Comparison of ENCODE assay signal across 31 cellular contexts in the genomic region with DNA sequence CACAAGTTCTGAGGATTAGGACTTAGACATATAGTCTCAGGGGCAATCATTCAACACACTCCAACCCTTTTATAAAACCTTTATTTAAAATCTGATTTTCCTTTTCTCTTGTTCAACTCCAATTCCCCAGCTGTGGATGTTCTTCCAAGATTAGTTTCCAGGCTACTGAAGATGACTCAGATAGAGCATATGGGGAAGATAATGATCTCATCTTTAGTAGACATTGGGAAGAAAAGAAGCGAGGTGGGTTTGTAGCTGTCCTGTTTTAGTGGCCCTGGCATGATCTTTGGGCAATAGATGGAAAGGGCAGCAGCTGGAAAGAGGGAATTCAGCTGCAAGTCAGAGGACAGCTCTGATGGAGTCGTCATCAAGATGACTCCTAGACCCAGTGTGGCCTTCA.
A peak's percentile ranks its signal among the peaks of the same experiment; 100 is the strongest.
DNase-seq lines count a peak whose midpoint lies in the region; ATAC-seq and TF ChIP-seq lines count a peak whose summit lies in the region.
"Had no signal": no experiment of that assay in that cellular context is flagged by ENCODE, and none has a peak within 500 bp of the region (broad histone marks: within the 10 kb centered on the region; RNA-seq: fewer than 3 reads in every experiment).

No MANE protein-coding gene starts in this region.

- H2AFZ ChIP-seq in mammary epithelial cell (ENCODE audit: low read depth, low read length) = no peak overlapping the region

- no peaks in the 10 kb centered on the region for H3K79me2 ChIP-seq in mammary epithelial cell (ENCODE audit: insufficient read depth, low read length)

- H3K9me3 ChIP-seq in mammary epithelial cell (replicated peaks; ENCODE audit: insufficient read depth, low read length) = no peaks in the 10 kb centered on the region
- peaks cover 4% of the 10 kb centered on the region for H3K9me3 ChIP-seq in aorta (ENCODE audit: control insufficient read depth, low read length)
- H3K9me3 ChIP-seq: esophagus squamous epithelium, uterus had no signal

- no peak for ATAC-seq in activated T-cell treated with anti-CD3 and anti-CD28 coated beads, Interleukin-2, amount 50 U/mL, for 4 hours
- ATAC-seq in aorta (ENCODE audit: low FRiP score) = no peak
- ATAC-seq: CD8-positive, alpha-beta T cell; left lung; T-helper 17 cell had no signal

- no peak overlapping the region for H3K4me2 ChIP-seq in mammary epithelial cell (ENCODE audit: insufficient read depth, low read depth, low read length)

- no peaks in the 10 kb centered on the region for H4K20me1 ChIP-seq in mammary epithelial cell (ENCODE audit: insufficient read depth, low read length)

- H3K36me3 ChIP-seq in mammary epithelial cell (ENCODE audit: insufficient read depth, low read length) = no peaks in the 10 kb centered on the region
- no peaks in the 10 kb centered on the region for H3K36me3 ChIP-seq in aorta (ENCODE audit: control insufficient read depth in 1 of 2, insufficient read depth in 2 of 2, low read length in 1 of 2)
- H3K36me3 ChIP-seq: esophagus squamous epithelium, left lung, thoracic aorta, uterus had no signal

- H3K9me3 Mint-ChIP-seq in MCF 10A (ENCODE audit: unreplicated experiment) = no peaks in the 10 kb centered on the region
- no peaks in the 10 kb centered on the region for H3K9me3 Mint-ChIP-seq in activated T-cell treated with anti-CD3 and anti-CD28 coated beads, Interleukin-2, amount 50 U/mL, for 4 hours
- H3K9me3 Mint-ChIP-seq: activated CD4-positive, alpha-beta memory T cell treated with anti-CD3 and anti-CD28 coated beads, Interleukin-2, amount 10 ng/mL, durations not matched to agents 7 days and 5 days; activated T-helper 2 cell treated with anti-CD3 and anti-CD28 coated beads, Interferon-gamma antibody, Interleukin-2, Interleukin-4, amounts not matched to agents 10 μg/mL and 5 μg/mL and 100 μg/mL, durations not matched to agents 14 hours and 24 hours and 36 hours; CD8-positive, alpha-beta T cell had no signal

- H3K4me3 Mint-ChIP-seq in MCF 10A (ENCODE audit: unreplicated experiment) = no peak overlapping the region
- H3K4me3 Mint-ChIP-seq in activated T-cell treated with anti-CD3 and anti-CD28 coated beads, Interleukin-2, amount 50 U/mL, for 4 hours = no peak overlapping the region
- H3K4me3 Mint-ChIP-seq: activated CD4-positive, alpha-beta memory T cell treated with anti-CD3 and anti-CD28 coated beads, Interleukin-2, amount 10 ng/mL, durations not matched to agents 7 days and 5 days; activated naive CD8-positive, alpha-beta T cell; B cell; CD8-positive, alpha-beta T cell; endodermal cell; IgD-negative memory B cell; T-helper 17 cell had no signal

- no peak overlapping the region for H3K27ac ChIP-seq in mammary epithelial cell (ENCODE audit: insufficient read depth, low read depth, low read length)
- H3K27ac ChIP-seq in aorta (ENCODE audit: low read depth in 1 of 2, low read length in 2 of 2) = no peak overlapping the region
- H3K27ac ChIP-seq: esophagus squamous epithelium, left lung, thoracic aorta, uterus had no signal

- dilution Hi-C loops in mammary epithelial cell (cut with HindIII; ENCODE audit: low sequenced_read_pairs) = no loop called here

- DNase-seq in mammary epithelial cell (peak; percentile 14), MCF 10A (ENCODE audit: unreplicated experiment) (no peak), RPMI7951 (ENCODE audit: low read depth) (peak; percentile 70), kidney tubule cell (ENCODE audit: low spot score) (peak; percentile 35), NCI-H1105 treated with DMSO at 0.1 percent for 48 hours (lab: John Stamatoyannopoulos, UW) (no peak), OCI-M2 (lab: John Stamatoyannopoulos, UW; ENCODE audit: unreplicated experiment) (no peak), aorta (no peak)
- DNase-seq in activated T-cell treated with anti-CD3 and anti-CD28 coated beads, Interleukin-2, amount 50 U/mL, for 4 hours = no peak
- DNase-seq: activated CD4-positive, alpha-beta memory T cell treated with anti-CD3 and anti-CD28 coated beads, Interleukin-2, amount 10 ng/mL, durations not matched to agents 7 days and 5 days; activated CD4-positive, CD25-positive, alpha-beta regulatory T cell treated with anti-CD3 and anti-CD28 coated beads, Interleukin-2, amount 50 U/mL, for 72 hours; activated CD8-positive, alpha-beta memory T cell treated with anti-CD3 and anti-CD28 coated beads, Interleukin-2, amount 50 U/mL, for 48 hours; CD8-positive, alpha-beta T cell; central memory CD4-positive, alpha-beta T cell; DMS79; endodermal cell; esophagus squamous epithelium; left lung; mesendoderm; naive B cell; NCI-H1105; NCI-H2029; NCI-H226; NCI-H774; stimulated activated naive CD4-positive, alpha-beta T cell treated with Interleukin-2 at 50 U/mL for 16 hours; T-helper 17 cell; uterus had no signal

- no peak overlapping the region for H3K4me3 ChIP-seq in mammary epithelial cell (replicated peaks in 1 of 3; ENCODE audit: insufficient read depth in 1 of 3, low read depth in 2 of 3, low read length in 3 of 3)
- H3K4me3 ChIP-seq in aorta (ENCODE audit: low read length in 2 of 2) = no peak overlapping the region
- H3K4me3 ChIP-seq: esophagus squamous epithelium, left lung, thoracic aorta, uterus had no signal

- no peaks in the 10 kb centered on the region for H3K36me3 Mint-ChIP-seq in MCF 10A (ENCODE audit: insufficient read depth, unreplicated experiment)
- no peaks in the 10 kb centered on the region for H3K36me3 Mint-ChIP-seq in activated T-cell treated with anti-CD3 and anti-CD28 coated beads, Interleukin-2, amount 50 U/mL, for 4 hours (ENCODE audit: insufficient read depth)
- H3K36me3 Mint-ChIP-seq: activated naive CD8-positive, alpha-beta T cell; CD8-positive, alpha-beta T cell had no signal

- H3K27me3 Mint-ChIP-seq in MCF 10A (ENCODE audit: insufficient read depth, unreplicated experiment) = no peaks in the 10 kb centered on the region
- H3K27me3 Mint-ChIP-seq in activated T-cell treated with anti-CD3 and anti-CD28 coated beads, Interleukin-2, amount 50 U/mL, for 4 hours (ENCODE audit: low read depth) = no peaks in the 10 kb centered on the region
- H3K27me3 Mint-ChIP-seq: activated CD4-positive, alpha-beta memory T cell treated with anti-CD3 and anti-CD28 coated beads, Interleukin-2, amount 10 ng/mL, durations not matched to agents 7 days and 5 days; activated naive CD8-positive, alpha-beta T cell; B cell; naive B cell; T-helper 17 cell had no signal

- CTCF ChIA-PET in mammary epithelial cell (lab: Charles Lee; ENCODE audit: low non-redundant PET) (no interaction called here), MCF 10A (lab: Yijun Ruan, JAX) (no interaction called here)

- no peaks in the 10 kb centered on the region for H3K4me1 ChIP-seq in mammary epithelial cell (ENCODE audit: insufficient read depth, low read length)
- no peaks in the 10 kb centered on the region for H3K4me1 ChIP-seq in aorta (ENCODE audit: control insufficient read depth in 1 of 2, insufficient read depth in 2 of 2, low read length in 2 of 2)
- H3K4me1 ChIP-seq: esophagus squamous epithelium, left lung, uterus had no signal

- no peaks in the 10 kb centered on the region for H3K4me1 Mint-ChIP-seq in MCF 10A (ENCODE audit: insufficient read depth, unreplicated experiment)
- H3K4me1 Mint-ChIP-seq in activated T-cell treated with anti-CD3 and anti-CD28 coated beads, Interleukin-2, amount 50 U/mL, for 4 hours (ENCODE audit: low read depth) = no peaks in the 10 kb centered on the region
- H3K4me1 Mint-ChIP-seq: activated CD4-positive, alpha-beta memory T cell treated with anti-CD3 and anti-CD28 coated beads, Interleukin-2, amount 10 ng/mL, durations not matched to agents 7 days and 5 days; B cell; endodermal cell; IgD-negative memory B cell; naive B cell; T-helper 17 cell had no signal

- in situ Hi-C loops in mammary epithelial cell (cut with MboI; ENCODE audit: low sequenced_read_pairs in 2 of 2) = no loop called here

- BruUV-seq in mammary epithelial cell (replicated peaks; lab: Mats Ljungman, UMichigan) (no TSS peak), MCF 10A (replicated peaks; lab: Mats Ljungman, UMichigan) (no TSS peak)

- H3K27ac Mint-ChIP-seq in MCF 10A (ENCODE audit: low read depth, unreplicated experiment) = no peak overlapping the region
- H3K27ac Mint-ChIP-seq: activated CD4-positive, alpha-beta memory T cell treated with anti-CD3 and anti-CD28 coated beads, Interleukin-2, amount 10 ng/mL, durations not matched to agents 7 days and 5 days; activated naive CD8-positive, alpha-beta T cell; activated T-helper 2 cell treated with anti-CD3 and anti-CD28 coated beads, Interferon-gamma antibody, Interleukin-2, Interleukin-4, amounts not matched to agents 10 μg/mL and 5 μg/mL and 100 μg/mL, durations not matched to agents 14 hours and 24 hours and 36 hours; B cell; CD8-positive, alpha-beta T cell; endodermal cell; IgD-negative memory B cell; naive B cell; T-helper 17 cell had no signal

- H3K27me3 ChIP-seq in mammary epithelial cell (ENCODE audit: insufficient read depth, low read length) (no peaks in the 10 kb centered on the region), aorta (ENCODE audit: control insufficient read depth in 1 of 2, insufficient read depth in 2 of 2, low read length in 1 of 2) (no peaks in the 10 kb centered on the region)
- H3K27me3 ChIP-seq: esophagus squamous epithelium, left lung, uterus had no signal

- no peak for TF ChIP-seq CTCF in mammary epithelial cell (conservative IDR thresholded peaks at IDR 0.05 in 1 of 2, IDR thresholded peaks at IDR 0.05 in 1 of 2; ENCODE audit: extremely low read depth in 1 of 2, insufficient read depth in 1 of 2, low read depth in 1 of 2, low read length in 2 of 2)
- TF ChIP-seq CTCF in MCF 10A (IDR thresholded peaks at IDR 0.05; ENCODE audit: unreplicated experiment) = no peak

- POLR2A ChIA-PET in MCF 10A (lab: Yijun Ruan, JAX) = no interaction called here

- H3K9ac ChIP-seq in mammary epithelial cell (ENCODE audit: insufficient read depth, low read length) = no peak overlapping the region

- whole genome bisulfite sequencing in mammary epithelial cell (ENCODE audit: low coverage, missing lambda C conversion rate) = 42% methylated on average over 2 of the region's 2 CpGs
- 68 to 71% methylated on average over 2 of the region's 2 CpGs for WGBS in aorta, 2 donors

- intact Hi-C loops in mammary epithelial cell (cut with micrococcal nuclease) (no loop called here), MCF 10A (cut with micrococcal nuclease) (no loop called here), aorta (cut with DNase I) (no loop called here)

Comparison
In these comparisons a context has a peak if more than half of its experiments do, and no peak if none do; other contexts are left out.
1. DNase-seq: peak in mammary epithelial cell (single experiment), RPMI7951 (single experiment) and kidney tubule cell (single experiment); none in MCF 10A (single experiment), activated T-cell treated with anti-CD3 and anti-CD28 coated beads, Interleukin-2, amount 50 U/mL, for 4 hours (single experiment), NCI-H1105 treated with DMSO at 0.1 percent for 48 hours (single experiment), OCI-M2 (single experiment) and aorta (0 of 2).